Comparison of ENCODE assay signal across 32 cellular contexts in the genomic region with DNA sequence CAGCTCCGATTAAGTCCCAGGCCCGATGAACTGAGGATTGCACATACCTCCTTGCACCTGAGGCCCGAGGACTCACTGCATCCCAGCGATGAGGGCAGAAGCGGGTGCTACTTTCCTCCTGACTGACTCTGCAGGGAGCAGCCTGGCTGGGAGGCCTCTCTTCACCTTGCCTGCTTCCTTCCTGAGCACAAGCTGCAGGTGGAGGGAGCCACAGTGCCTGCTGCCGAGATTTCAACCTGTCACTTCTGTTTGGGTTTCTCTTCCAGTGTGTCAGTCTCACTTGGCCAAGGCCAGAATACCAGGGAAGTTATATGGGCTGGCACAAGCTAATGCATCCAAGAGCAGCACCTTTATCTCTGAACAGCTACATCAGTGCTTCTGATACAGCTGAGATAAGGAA.
"Had no signal": no experiment of that assay in that cellular context is flagged by ENCODE, and none has a peak within 500 bp of the region (broad histone marks: within the 10 kb centered on the region; RNA-seq: fewer than 3 reads in every experiment).

No MANE protein-coding gene starts in this region.

- H3K27ac ChIP-seq: brain microvascular endothelial cell, coronary artery, WERI-Rb-1 had no signal

- H3K27me3 ChIP-seq: brain microvascular endothelial cell, dorsolateral prefrontal cortex had no signal

- FAIRE-seq: astrocyte, bronchial epithelial cell, frontal cortex had no signal

- H3K27me3 Mint-ChIP-seq: activated B cell treated with CpG ODN at 0.5 μM for 24 hours; central memory CD8-positive, alpha-beta T cell; dendritic cell treated with granulocyte-macrophage colony-stimulating factor and Interleukin-4, amounts not matched to agents 40 ng/mL and 50 ng/mL, for 4 days had no signal

- H3K9me3 Mint-ChIP-seq: activated B cell treated with CpG ODN at 0.5 μM for 24 hours; activated CD8-positive, alpha-beta T cell treated with anti-CD3 and anti-CD28 coated beads for 36 hours; activated T-cell treated with anti-CD3 and anti-CD28 coated beads, Interleukin-2, amount 50 U/mL, for 4 hours; activated T-helper 17 cell treated with anti-CD3 and anti-CD28 coated beads, Interleukin-2, amount 50 U/mL, for 72 hours; central memory CD8-positive, alpha-beta T cell; dendritic cell treated with granulocyte-macrophage colony-stimulating factor and Interleukin-4, amounts not matched to agents 40 ng/mL and 50 ng/mL, for 4 days; endodermal cell; T-helper 2 cell treated with Interferon-gamma antibody and Interleukin-4, amounts not matched to agents 5 μg/mL and 100 μg/mL, for 36 hours had no signal

- H3K27ac Mint-ChIP-seq: activated B cell treated with CpG ODN at 0.5 μM for 24 hours; activated CD8-positive, alpha-beta T cell treated with anti-CD3 and anti-CD28 coated beads for 36 hours; activated naive CD8-positive, alpha-beta T cell; activated T-helper 17 cell treated with anti-CD3 and anti-CD28 coated beads, Interleukin-2, amount 50 U/mL, for 72 hours; dendritic cell treated with granulocyte-macrophage colony-stimulating factor and Interleukin-4, amounts not matched to agents 40 ng/mL and 50 ng/mL, for 4 days; endodermal cell; T-helper 17 cell; T-helper 2 cell treated with Interferon-gamma antibody and Interleukin-4, amounts not matched to agents 5 μg/mL and 100 μg/mL, for 36 hours had no signal

- H3K4me3 Mint-ChIP-seq: activated B cell treated with CpG ODN at 0.5 μM for 24 hours; activated CD8-positive, alpha-beta T cell treated with anti-CD3 and anti-CD28 coated beads for 36 hours; activated naive CD8-positive, alpha-beta T cell; activated T-cell treated with anti-CD3 and anti-CD28 coated beads, Interleukin-2, amount 50 U/mL, for 4 hours; activated T-helper 17 cell treated with anti-CD3 and anti-CD28 coated beads, Interleukin-2, amount 50 U/mL, for 72 hours; central memory CD8-positive, alpha-beta T cell; dendritic cell treated with granulocyte-macrophage colony-stimulating factor and Interleukin-4, amounts not matched to agents 40 ng/mL and 50 ng/mL, for 4 days; endodermal cell; T-helper 17 cell; T-helper 2 cell treated with Interferon-gamma antibody and Interleukin-4, amounts not matched to agents 5 μg/mL and 100 μg/mL, for 36 hours had no signal

- H3K36me3 ChIP-seq: brain microvascular endothelial cell, WERI-Rb-1 had no signal

- ATAC-seq: activated CD4-positive, CD25-positive, alpha-beta regulatory T cell treated with anti-CD3 and anti-CD28 coated beads, Interleukin-2, amount 50 U/mL, for 24 hours; activated CD8-positive, alpha-beta T cell treated with anti-CD3 and anti-CD28 coated beads for 36 hours; activated T-cell treated with anti-CD3 and anti-CD28 coated beads, Interleukin-2, amount 50 U/mL, for 4 hours; activated T-helper 17 cell treated with anti-CD3 and anti-CD28 coated beads, Interleukin-2, amount 50 U/mL, for 72 hours; esophagus mucosa; T-helper 17 cell had no signal

- H3K4me3 ChIP-seq: coronary artery, dorsolateral prefrontal cortex had no signal

- DNase-seq: activated B cell treated with CpG ODN at 0.5 μM for 24 hours; activated CD4-positive, alpha-beta T cell treated with anti-CD3 and anti-CD28 coated beads for 48 hours; activated CD4-positive, alpha-beta T cell treated with anti-CD3 and anti-CD28 coated beads, Interleukin-2, amount 50 U/mL, for 1 hour; activated CD4-positive, alpha-beta T cell treated with anti-CD3 and anti-CD28 coated beads, Interleukin-2, amount 50 U/mL, for 48 hours; activated CD8-positive, alpha-beta memory T cell treated with anti-CD3 and anti-CD28 coated beads for 24 hours; activated CD8-positive, alpha-beta T cell treated with anti-CD3 and anti-CD28 coated beads for 36 hours; activated effector memory CD4-positive, alpha-beta T cell treated with Interleukin-2 at 50 U/mL for 16 hours; activated gamma-delta T cell treated with Interleukin-2 at 50 U/mL for 16 hours; activated naive CD4-positive, alpha-beta T cell treated with anti-CD3 and anti-CD28 coated beads, Interleukin-2, amount 50 U/mL, for 16 hours; activated naive CD4-positive, alpha-beta T cell treated with Interleukin-2 at 50 U/mL for 16 hours; activated T-cell treated with anti-CD3 and anti-CD28 coated beads, Interleukin-2, amount 50 U/mL, for 4 hours; amniotic stem cell; anterior cingulate cortex; brain microvascular endothelial cell; effector memory CD4-positive, alpha-beta T cell; endodermal cell; foreskin fibroblast; T-helper 17 cell; T1000; WERI-Rb-1 had no signal

- H3K36me3 Mint-ChIP-seq: activated naive CD8-positive, alpha-beta T cell had no signal

- H3K4me1 Mint-ChIP-seq: activated B cell treated with CpG ODN at 0.5 μM for 24 hours; activated T-helper 17 cell treated with anti-CD3 and anti-CD28 coated beads, Interleukin-2, amount 50 U/mL, for 72 hours; central memory CD8-positive, alpha-beta T cell; T-helper 17 cell had no signal
